In genomic region chr10:124148465-124148965, GRCh38 we compare ENCODE assay signal across 1 cellular context. TPM values are rescaled to one million over a fixed set of nuclear protein-coding genes. Genes with fewer than 3 reads are reported as not detected.
"Had no signal": no experiment of that assay in that cellular context is flagged by ENCODE, and none has a peak within 500 bp of the region (broad histone marks: within the 10 kb centered on the region; RNA-seq: fewer than 3 reads in every experiment).

No MANE protein-coding gene starts in this region.

RNA-seq across cellular contexts. Expression of gene CHST15, which starts 55.1 kb away (rescaled TPM):
- total RNA-seq: activated CD8-positive, alpha-beta memory T cell treated with anti-CD3 and anti-CD28 coated beads for 36 hours had no signal
